In the genomic region with DNA sequence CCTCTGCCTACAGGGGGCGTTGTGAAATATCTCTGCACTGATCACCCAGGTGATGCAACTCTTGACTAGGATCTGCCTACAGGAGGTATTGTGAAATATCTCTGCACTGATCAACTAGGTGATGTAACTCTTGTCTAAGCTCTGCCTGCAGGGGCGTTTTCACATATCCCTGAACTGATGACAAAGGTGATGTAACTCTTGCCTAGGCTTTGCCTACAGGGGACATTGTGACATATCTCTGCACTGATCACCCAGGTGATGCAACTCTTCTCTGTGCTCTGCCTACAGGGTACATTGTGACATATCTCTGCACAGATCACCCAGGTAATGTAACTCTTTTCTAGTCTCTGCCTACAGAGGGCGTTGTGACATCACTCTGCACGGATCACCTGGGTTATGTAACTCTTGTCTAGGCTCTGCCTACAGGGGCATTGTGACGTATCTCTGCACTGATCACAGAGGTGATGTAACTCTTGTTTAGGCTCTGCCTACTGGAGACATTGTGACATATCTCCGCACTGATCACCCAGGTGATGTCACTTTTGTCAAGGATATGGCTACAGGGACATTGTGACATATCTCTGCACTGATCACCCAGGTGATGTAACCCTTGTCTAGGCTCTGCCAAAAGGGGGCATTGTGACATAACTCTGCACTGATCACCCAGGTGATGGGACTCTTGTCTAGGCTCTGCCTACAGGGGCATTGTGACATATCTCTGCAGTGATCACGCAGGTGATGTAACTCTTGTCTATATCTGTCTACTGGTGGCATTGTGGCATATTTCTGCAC, we compare ENCODE assay signal across 2 cellular contexts.
TF ChIP-seq lines count a peak whose summit lies in the region.
"Not testable (repeated sequence)": the region's sequence is repeated elsewhere in the genome, so short reads cannot be mapped to it uniquely, and the experiment has no call there.

No MANE protein-coding gene starts in this region.

TF ChIP-seq in WTC11, 78 proteins besides CTCF, POLR2A, EP300 and RAD21:
- peak; percentile 98 for TF ChIP-seq GABPB1 (CRISPR knock-in tag; IDR thresholded peaks at IDR 0.05)
TF ChIP-seq in WTC11: peak in this region for 1; not testable (repeated sequence) for 77.

TF ChIP-seq in K562, 482 proteins besides CTCF, POLR2A, EP300 and RAD21:
- TF ChIP-seq ATF1 (CRISPR knock-in tag; IDR thresholded peaks at IDR 0.05); JUND (tag; IDR thresholded peaks at IDR 0.05; ENCODE audit: borderline replicate concordance, low read depth, low read length): not testable (repeated sequence)
- peak; percentile 80 for TF ChIP-seq ATF1 (tag; IDR thresholded peaks at IDR 0.05)
- peak in 1 of 2 experiments; percentile 88; a peak in 2 of 4 replicates for TF ChIP-seq ZNF318 (IDR thresholded peaks at IDR 0.05; ENCODE audit: borderline replicate concordance in 1 of 2, low read depth in 1 of 2)
- TF ChIP-seq CEBPG (CRISPR knock-in tag; IDR thresholded peaks at IDR 0.05) = peak; percentile 87
- peak; percentile 87 to 97 for TF ChIP-seq CEBPG (tag; conservative IDR thresholded peaks at IDR 0.05 in 1 of 2, IDR thresholded peaks at IDR 0.05 in 1 of 2)
- TF ChIP-seq NCOA1 (IDR thresholded peaks at IDR 0.05; ENCODE audit: low read depth) = peak; percentile 41; the same call in 1 of the 2 replicates
- TF ChIP-seq ATF7 (IDR thresholded peaks at IDR 0.05) = peak; percentile 93
- peak; percentile 81 for TF ChIP-seq CTBP1 (IDR thresholded peaks at IDR 0.05; ENCODE audit: borderline replicate concordance)
- peak; percentile 56; the same call in 1 of the 2 replicates for TF ChIP-seq GATA2 (CRISPR knock-in tag; IDR thresholded peaks at IDR 0.05)
- TF ChIP-seq TRIM24 (IDR thresholded peaks at IDR 0.05) = peak; percentile 92 to 96
- TF ChIP-seq JUND (IDR thresholded peaks at IDR 0.05; ENCODE audit: borderline replicate concordance, low read depth, low read length) = 0 out of 2 replicates have a peak, but pooled peaks have one; percentile 22
- peak; percentile 62 for TF ChIP-seq SMAD4 (CRISPR knock-in tag; conservative IDR thresholded peaks at IDR 0.05)
- TF ChIP-seq, protein P1, sequence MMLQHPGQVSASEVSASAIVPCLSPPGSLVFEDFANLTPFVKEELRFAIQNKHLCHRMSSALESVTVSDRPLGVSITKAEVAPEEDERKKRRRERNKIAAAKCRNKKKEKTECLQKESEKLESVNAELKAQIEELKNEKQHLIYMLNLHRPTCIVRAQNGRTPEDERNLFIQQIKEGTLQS (IDR thresholded peaks at IDR 0.05) = peak; percentile 90
- TF ChIP-seq, protein P1 (CRISPR knock-in tag; conservative IDR thresholded peaks at IDR 0.05) = not testable (repeated sequence)
- TF ChIP-seq SOX6 (IDR thresholded peaks at IDR 0.05) = peak; percentile 80
- TF ChIP-seq, protein P2, sequence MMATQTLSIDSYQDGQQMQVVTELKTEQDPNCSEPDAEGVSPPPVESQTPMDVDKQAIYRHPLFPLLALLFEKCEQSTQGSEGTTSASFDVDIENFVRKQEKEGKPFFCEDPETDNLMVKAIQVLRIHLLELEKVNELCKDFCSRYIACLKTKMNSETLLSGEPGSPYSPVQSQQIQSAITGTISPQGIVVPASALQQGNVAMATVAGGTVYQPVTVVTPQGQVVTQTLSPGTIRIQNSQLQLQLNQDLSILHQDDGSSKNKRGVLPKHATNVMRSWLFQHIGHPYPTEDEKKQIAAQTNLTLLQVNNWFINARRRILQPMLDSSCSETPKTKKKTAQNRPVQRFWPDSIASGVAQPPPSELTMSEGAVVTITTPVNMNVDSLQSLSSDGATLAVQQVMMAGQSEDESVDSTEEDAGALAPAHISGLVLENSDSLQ (IDR thresholded peaks at IDR 0.05) = 0 out of 2 replicates have a peak, but pooled peaks have one; percentile 30
- TF ChIP-seq MTA1 (IDR thresholded peaks at IDR 0.05; ENCODE audit: borderline replicate concordance) = peak; percentile 65; the same call in 1 of the 2 replicates
- peak; percentile 96 for TF ChIP-seq ZEB2 (IDR thresholded peaks at IDR 0.05)
- peak; percentile 97 for TF ChIP-seq CEBPB (tag; IDR thresholded peaks at IDR 0.05)
